ENCODE assay signal across 17 cellular contexts in the genomic region with DNA sequence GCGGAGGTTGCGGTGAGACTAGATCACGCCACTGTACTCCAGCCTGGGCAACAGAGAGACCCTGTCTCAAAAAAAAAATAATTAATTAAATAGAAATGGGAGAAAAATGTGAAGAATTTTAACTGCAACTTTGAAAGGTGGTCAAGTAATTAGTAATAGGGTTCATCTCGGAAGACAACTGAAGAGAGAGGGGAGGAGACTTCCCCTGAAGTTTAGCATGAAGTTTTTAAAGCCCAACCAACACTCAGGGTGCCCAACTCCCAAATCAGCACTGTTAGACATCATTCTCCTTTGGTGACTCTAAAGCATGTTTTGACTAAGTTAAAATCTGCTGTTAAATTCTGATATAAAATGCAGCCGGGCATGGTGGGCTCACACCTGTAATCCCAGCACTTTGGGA. TPM values are rescaled to one million over a fixed set of nuclear protein-coding genes. Genes with fewer than 3 reads are reported as not detected.
DNase-seq lines count a peak whose midpoint lies in the region; FAIRE-seq and TF ChIP-seq lines count a peak whose summit lies in the region.
"Had no signal": no experiment of that assay in that cellular context is flagged by ENCODE, and none has a peak within 500 bp of the region (broad histone marks: within the 10 kb centered on the region; RNA-seq: fewer than 3 reads in every experiment).

No MANE protein-coding gene starts in this region.

- FAIRE-seq in urothelium cell line (lab: Jason Lieb, UNC) = no peak
- FAIRE-seq: H54 had no signal

- no peaks in the 10 kb centered on the region for H3K27me3 Mint-ChIP-seq in activated naive CD4-positive, alpha-beta T cell treated with anti-CD3 and anti-CD28 coated beads for 36 hours (ENCODE audit: low read depth)

- peak overlapping the region; percentile 32 for H3K4me3 Mint-ChIP-seq in activated naive CD4-positive, alpha-beta T cell treated with anti-CD3 and anti-CD28 coated beads for 36 hours

- TF ChIP-seq CTCF in osteoblast (IDR thresholded peaks at IDR 0.05; ENCODE audit: extremely low read depth, low read depth, low read length) (no peak), ascending aorta (IDR thresholded peaks at IDR 0.05) (no peak)

- H3K27me3 ChIP-seq in osteoblast (ENCODE audit: insufficient read depth, low read length) (no peaks in the 10 kb centered on the region), ascending aorta (no peaks in the 10 kb centered on the region)
- H3K27me3 ChIP-seq: adrenal gland had no signal

- H3K27ac Mint-ChIP-seq in activated naive CD4-positive, alpha-beta T cell treated with anti-CD3 and anti-CD28 coated beads for 36 hours = peak overlapping the region; percentile 30

- H3K4me3 ChIP-seq in osteoblast (ENCODE audit: insufficient read depth, low read length) (no peak overlapping the region), ascending aorta (no peak overlapping the region)
- H3K4me3 ChIP-seq: adrenal gland had no signal

- intact Hi-C loops in activated naive CD4-positive, alpha-beta T cell treated with anti-CD3 and anti-CD28 coated beads for 36 hours (cut with micrococcal nuclease) = loop anchor here (5.0 kb wide), 1 partner anchor 805 kb away; a partner anchor contains a TSS
- intact Hi-C loops in ascending aorta (cut with DNase I) = no loop called here

- peaks cover 18% of the 10 kb centered on the region for H3K4me1 Mint-ChIP-seq in activated naive CD4-positive, alpha-beta T cell treated with anti-CD3 and anti-CD28 coated beads for 36 hours (ENCODE audit: low read depth)

- H3K79me2 ChIP-seq in osteoblast (ENCODE audit: insufficient read depth, low read length) = peaks cover 35% of the 10 kb centered on the region

- H3K9me3 Mint-ChIP-seq in activated naive CD4-positive, alpha-beta T cell treated with anti-CD3 and anti-CD28 coated beads for 36 hours = no peaks in the 10 kb centered on the region

- CTCF ChIA-PET in activated naive CD4-positive, alpha-beta T cell treated with anti-CD3 and anti-CD28 coated beads for 36 hours (lab: Charles Lee) = interaction anchor here (0.9 to 4.8 kb wide), 7 partner anchors 9 to 171 kb away, joined by 3 to 34 read pairs (median 4); no protein-coding TSS in a partner anchor

- no peak overlapping the region for H3K4me2 ChIP-seq in osteoblast (ENCODE audit: insufficient read depth, low read length)

- H2AFZ ChIP-seq in osteoblast (ENCODE audit: low read length) = no peak overlapping the region

- H3K36me3 Mint-ChIP-seq in activated naive CD4-positive, alpha-beta T cell treated with anti-CD3 and anti-CD28 coated beads for 36 hours (ENCODE audit: low read depth) = peaks cover 27% of the 10 kb centered on the region

- no peak for DNase-seq in activated naive CD4-positive, alpha-beta T cell treated with anti-CD3 and anti-CD28 coated beads for 36 hours
- no peak for DNase-seq in activated naive CD4-positive, alpha-beta T cell (lab: John Stamatoyannopoulos, UW)
- DNase-seq in M059J (ENCODE audit: low read depth) (peak; percentile 9), epithelial cell of prostate (ENCODE audit: low read depth, low spot score) (no peak), osteoblast (ENCODE audit: insufficient read length, low spot score, missing footprints) (peak; percentile 29), ascending aorta (ENCODE audit: low spot score in 2 of 2) (no peak), NCI-H2107 (lab: John Stamatoyannopoulos, UW) (no peak), urothelium cell line (ENCODE audit: low spot score) (no peak)
- DNase-seq: adrenal gland; cortex of kidney; hippocampal formation; KBM-7; NCI-H187 treated with DMSO at 0.1 percent for 48 hours; NCI-H69; stimulated activated naive CD4-positive, alpha-beta T cell; T-helper 1 cell had no signal

- H3K27ac ChIP-seq in epithelial cell of prostate (peak overlapping the region; percentile 94), osteoblast (ENCODE audit: low read depth, low read length) (no peak overlapping the region), ascending aorta (peak overlapping the region in 1 of 2 donors; percentile 95)

- peaks cover 13% of the 10 kb centered on the region for H4K20me1 ChIP-seq in osteoblast (ENCODE audit: insufficient read depth, low read length)

- H3K36me3 ChIP-seq in osteoblast (ENCODE audit: insufficient read depth, low read length) (peaks cover 21% of the 10 kb centered on the region), ascending aorta (peaks cover 4 to 7% of the 10 kb centered on the region in 2 donors)

- no peaks in the 10 kb centered on the region for H3K9me3 ChIP-seq in osteoblast (ENCODE audit: low read depth, low read length)
- no peaks in the 10 kb centered on the region for H3K9me3 ChIP-seq in ascending aorta
- H3K9me3 ChIP-seq: adrenal gland had no signal

- H3K4me1 ChIP-seq in osteoblast (ENCODE audit: insufficient read depth, low read length) (peaks cover 15% of the 10 kb centered on the region), ascending aorta (peaks cover 5 to 16% of the 10 kb centered on the region in 2 donors)

RNA-seq across cellular contexts. Expression of a gene that starts 1.5 kb away (rescaled TPM):
- total RNA-seq in activated naive CD4-positive, alpha-beta T cell treated with anti-CD3 and anti-CD28 coated beads for 36 hours = 100 to 1,000 TPM; 183 to 188 TPM
- total RNA-seq in M059J (2014; rRNA removed; shearing (Covaris generic)) = 182 and 247 TPM in 2 replicates
- 444 and 497 TPM in 2 replicates for total RNA-seq in osteoblast
- total RNA-seq in ascending aorta = 219 TPM

RNA-seq across cellular contexts. Expression of a gene that starts 28.5 kb away (rescaled TPM):
- total RNA-seq in activated naive CD4-positive, alpha-beta T cell treated with anti-CD3 and anti-CD28 coated beads for 36 hours = 1 to 10 TPM in 1 of 2 experiments, under 1 TPM in 1; 0.95 to 2.0 TPM
- total RNA-seq in M059J (2014; rRNA removed; shearing (Covaris generic)) = 0.15 and 0.20 TPM in 2 replicates
- total RNA-seq in osteoblast (0.72 and 0.88 TPM in 2 replicates), ascending aorta (13.4 TPM)

Comparison
In these comparisons a context has a peak if more than half of its experiments do, and no peak if none do; other contexts are left out.
1. DNase-seq: peak in M059J (single experiment) and osteoblast (single experiment); none in activated naive CD4-positive, alpha-beta T cell treated with anti-CD3 and anti-CD28 coated beads for 36 hours (single experiment), activated naive CD4-positive, alpha-beta T cell (0 of 4), epithelial cell of prostate (single experiment), ascending aorta (0 of 2), NCI-H2107 (single experiment) and urothelium cell line (single experiment).